Comparison of ENCODE assay signal across 8 cellular contexts in genomic region chr12:22046090-22046967, GRCh38. TPM values are rescaled to one million over a fixed set of nuclear protein-coding genes. Genes with fewer than 3 reads are reported as not detected.
A peak's percentile ranks its signal among the peaks of the same experiment; 100 is the strongest.
DNase-seq lines count a peak whose midpoint lies in the region; ATAC-seq, FAIRE-seq and TF ChIP-seq lines count a peak whose summit lies in the region.

TSS of gene CMAS (plus strand) at chr12:22046218. CDS start at chr12:22046304, 86 bp downstream.

- H3K4me2 ChIP-seq in astrocyte (ENCODE audit: low read length) (peak within 1 kb of the TSS; percentile 92), hepatocyte (peak within 1 kb of the TSS; percentile 78)

- no peaks in the 10 kb centered on the region for H3K4me1 ChIP-seq in astrocyte (ENCODE audit: insufficient read depth, low read length)
- peaks cover 39% of the 10 kb centered on the region for H3K4me1 ChIP-seq in hepatocyte (ENCODE audit: insufficient read depth)

- peak within 1 kb of the TSS; percentile 96 for H3K4me3 Mint-ChIP-seq in astrocyte (ENCODE audit: unreplicated experiment)

- H3K4me3 ChIP-seq in astrocyte (ENCODE audit: insufficient read depth, low read depth, low read length) (peak within 1 kb of the TSS; percentile 76), hepatocyte (peak within 1 kb of the TSS; percentile 83), retinal pigment epithelial cell (ENCODE audit: low read length) (peak within 1 kb of the TSS; percentile 89)

- H3K9ac ChIP-seq in astrocyte (ENCODE audit: low read length) = peak within 1 kb of the TSS; percentile 91

- DNase-seq in NCI-H1417 treated with DMSO at 0.1 percent for 48 hours (lab: John Stamatoyannopoulos, UW) (peak; percentile 14), T-helper 9 cell (peak; percentile 78), astrocyte (ENCODE audit: low read depth) (peak; percentile 52), hepatocyte (ENCODE audit: low spot score) (peak; percentile 89), retinal pigment epithelial cell (ENCODE audit: low read depth) (peak; percentile 16), cortex of kidney (lab: John Stamatoyannopoulos, UW) (no peak)

- H3K27ac ChIP-seq in astrocyte (ENCODE audit: low read depth, low read length) (peak within 1 kb of the TSS; percentile 71), hepatocyte (peak within 1 kb of the TSS; percentile 94)

- H3K36me3 Mint-ChIP-seq in astrocyte (ENCODE audit: low read depth, unreplicated experiment) = no peaks in the 10 kb centered on the region

- H3K9me2 ChIP-seq in hepatocyte (replicated peaks; ENCODE audit: insufficient read depth) = no peaks in the 10 kb centered on the region

- no peaks in the 10 kb centered on the region for H3K27me3 Mint-ChIP-seq in astrocyte (ENCODE audit: low read depth, unreplicated experiment)

- TF ChIP-seq CTCF in astrocyte (IDR thresholded peaks at IDR 0.05; ENCODE audit: insufficient read depth, low read depth, low read length) = no peak
- TF ChIP-seq CTCF in hepatocyte (IDR thresholded peaks at IDR 0.05; ENCODE audit: poor library complexity) = no peak
- no peak for TF ChIP-seq CTCF in retinal pigment epithelial cell (conservative IDR thresholded peaks at IDR 0.05; ENCODE audit: low read depth, low read length)

- H3K36me3 ChIP-seq in astrocyte (ENCODE audit: insufficient read depth, low read length) = no peaks in the 10 kb centered on the region
- no peaks in the 10 kb centered on the region for H3K36me3 ChIP-seq in hepatocyte (replicated peaks; ENCODE audit: insufficient read depth, low read depth)

- ATAC-seq in GM18502 (IDR thresholded peaks at IDR 0.05; ENCODE audit: poor library complexity, unreplicated experiment) (peak; percentile 88), HG02798 (IDR thresholded peaks at IDR 0.05; ENCODE audit: poor library complexity, unreplicated experiment) (peak; percentile 92)

- H3K9me3 Mint-ChIP-seq in astrocyte (ENCODE audit: unreplicated experiment) = no peaks in the 10 kb centered on the region

- H3K79me2 ChIP-seq in astrocyte (ENCODE audit: insufficient read depth, low read length) (peaks cover 49% of the 10 kb centered on the region), hepatocyte (peaks cover 41% of the 10 kb centered on the region)

- no peaks in the 10 kb centered on the region for H3K27me3 ChIP-seq in astrocyte (ENCODE audit: insufficient read depth, low read length)
- H3K27me3 ChIP-seq in hepatocyte = no peaks in the 10 kb centered on the region

- H4K20me1 ChIP-seq in astrocyte (ENCODE audit: insufficient read depth, low read length) = peaks cover 11% of the 10 kb centered on the region
- no peaks in the 10 kb centered on the region for H4K20me1 ChIP-seq in hepatocyte (ENCODE audit: insufficient read depth, poor library complexity, severe bottlenecking)

- H3K4me1 Mint-ChIP-seq in astrocyte (ENCODE audit: low read depth, unreplicated experiment) = peaks cover 16% of the 10 kb centered on the region

- FAIRE-seq in astrocyte (lab: Jason Lieb, UNC) = no peak

- WGBS in hepatocyte (ENCODE audit: low lambda C conversion rate, missing lambda C conversion rate) = 3% methylated on average over 36 of the region's 64 CpGs

- peak within 1 kb of the TSS; percentile 77 for H3K27ac Mint-ChIP-seq in astrocyte (ENCODE audit: unreplicated experiment)

- H2AFZ ChIP-seq in astrocyte (ENCODE audit: low read depth, low read length) (peak within 1 kb of the TSS; percentile 94), hepatocyte (peak within 1 kb of the TSS; percentile 99)

- no peaks in the 10 kb centered on the region for H3K9me3 ChIP-seq in astrocyte (ENCODE audit: insufficient read depth, low read depth, low read length)
- H3K9me3 ChIP-seq in hepatocyte (ENCODE audit: low read depth) = no peaks in the 10 kb centered on the region

RNA-seq across cellular contexts. Expression of gene CMAS, which starts in this region (rescaled TPM):
- total RNA-seq in astrocyte (36.7 and 37.9 TPM in 2 replicates), hepatocyte (53.7 and 57.2 TPM in 2 replicates)
- 79.9 and 87.3 TPM in 2 replicates for polyA plus RNA-seq in hepatocyte
